In genomic region chr2:239047420-239047819, GRCh38 we compare ENCODE assay signal across 22 cellular contexts.
"Had no signal": no experiment of that assay in that cellular context is flagged by ENCODE, and none has a peak within 500 bp of the region (broad histone marks: within the 10 kb centered on the region; RNA-seq: fewer than 3 reads in every experiment).

No MANE protein-coding gene starts in this region.

- ATAC-seq: effector memory CD8-positive, alpha-beta T cell; gastroesophageal sphincter had no signal

- H3K4me1 ChIP-seq: esophagus muscularis mucosa, gastroesophageal sphincter, left ventricle myocardium inferior, lower lobe of right lung, spleen, stomach, transverse colon had no signal

- H3K9me3 Mint-ChIP-seq: central memory CD8-positive, alpha-beta T cell; effector memory CD8-positive, alpha-beta T cell; immature natural killer cell; memory B cell; nephron progenitor cell had no signal

- H3K27me3 Mint-ChIP-seq: central memory CD8-positive, alpha-beta T cell; effector memory CD8-positive, alpha-beta T cell; memory B cell had no signal

- H3K9me3 ChIP-seq: esophagus muscularis mucosa, lower lobe of right lung, neutrophil, spleen, transverse colon had no signal

- H3K27ac ChIP-seq: epithelial cell of prostate, esophagus muscularis mucosa, gastroesophageal sphincter, left ventricle myocardium inferior, lower lobe of right lung, neutrophil, spleen, stomach, thoracic aorta, transverse colon had no signal

- DNase-seq: effector memory CD8-positive, alpha-beta T cell; glutamatergic neuron; immature natural killer cell; left ventricle myocardium inferior; lower lobe of right lung; midbrain; nephron progenitor cell; stimulated activated CD4-positive, alpha-beta T cell treated with anti-CD3 and anti-CD28 coated beads, Interleukin-15, amount 100 ng/mL, for 24 hours; stimulated activated CD4-positive, alpha-beta T cell treated with anti-CD3 and anti-CD28 coated beads, Interleukin-1b, Interleukin-23, amount 100 ng/mL, for 48 hours; stimulated activated CD4-positive, alpha-beta T cell treated with anti-CD3 and anti-CD28 coated beads, Interleukin-4, amount 100 ng/mL, for 24 hours; stimulated activated naive CD4-positive, alpha-beta T cell; stomach; substantia nigra; transverse colon had no signal

- H3K4me3 ChIP-seq: esophagus muscularis mucosa, gastroesophageal sphincter, left ventricle myocardium inferior, lower lobe of right lung, spleen, stomach, thoracic aorta, transverse colon had no signal

- H3K27me3 ChIP-seq: esophagus muscularis mucosa, gastroesophageal sphincter, neutrophil, spleen, stomach, transverse colon had no signal

- H3K27ac Mint-ChIP-seq: memory B cell had no signal

- H3K4me3 Mint-ChIP-seq: central memory CD8-positive, alpha-beta T cell; effector memory CD8-positive, alpha-beta T cell; immature natural killer cell; memory B cell; nephron progenitor cell had no signal

- H3K4me1 Mint-ChIP-seq: central memory CD8-positive, alpha-beta T cell; memory B cell had no signal
